24 cellular contexts compared by ENCODE assay signal in genomic region chr3:144259267-144259666, GRCh38.
DNase-seq lines count a peak whose midpoint lies in the region; ATAC-seq and TF ChIP-seq lines count a peak whose summit lies in the region.
"Had no signal": no experiment of that assay in that cellular context is flagged by ENCODE, and none has a peak within 500 bp of the region (broad histone marks: within the 10 kb centered on the region; RNA-seq: fewer than 3 reads in every experiment).

No MANE protein-coding gene starts in this region.

- H3K27me3 ChIP-seq in brain microvascular endothelial cell (replicated peaks), result no peaks in the 10 kb centered on the region
- H3K27me3 ChIP-seq: sigmoid colon had no signal

- H3K27ac Mint-ChIP-seq in activated CD4-positive, alpha-beta T cell treated with anti-CD3 and anti-CD28 coated beads for 36 hours, result no peak overlapping the region
- H3K27ac Mint-ChIP-seq: dendritic cell treated with granulocyte-macrophage colony-stimulating factor and Interleukin-4, amounts not matched to agents 40 ng/mL and 50 ng/mL, for 4 days; H9; natural killer cell had no signal

- TF ChIP-seq CTCF in brain microvascular endothelial cell (IDR thresholded peaks at IDR 0.05; ENCODE audit: low read depth, low read length, missing control alignments), result no peak

- POLR2A ChIA-PET in activated CD4-positive, alpha-beta T cell treated with anti-CD3 and anti-CD28 coated beads for 36 hours (lab: Charles Lee), result no interaction called here

- DNase-seq in NCI-H2107 treated with DMSO at 0.1 percent for 48 hours (lab: John Stamatoyannopoulos, UW; ENCODE audit: unreplicated experiment) (peak; percentile 15), NCI-H2107 (lab: John Stamatoyannopoulos, UW) (no peak), NCI-H69 (lab: John Stamatoyannopoulos, UW) (peak; percentile 49), brain microvascular endothelial cell (peak; percentile 4), renal cortical epithelial cell (ENCODE audit: low read depth) (peak; percentile 54)
- no peak for DNase-seq in stimulated activated naive CD8-positive, alpha-beta T cell treated with anti-CD3 and anti-CD28 coated beads, Interleukin-15, Interleukin-2, amounts not matched to agents 100 U/mL and 50 U/mL, for 24 hours
- no peak for DNase-seq in activated CD4-positive, alpha-beta T cell treated with anti-CD3 and anti-CD28 coated beads for 36 hours
- DNase-seq: activated effector memory CD4-positive, alpha-beta T cell treated with anti-CD3 and anti-CD28 coated beads, Interleukin-2, amount 50 U/mL, for 16 hours; H9; left ventricle myocardium superior; midbrain; MM.1S; natural killer cell; NCI-H146; NCI-H446 treated with DMSO at 0.1 percent for 48 hours; sigmoid colon; stimulated activated CD4-positive, alpha-beta T cell treated with anti-CD3 and anti-CD28 coated beads, Interleukin-15, amount 100 ng/mL, for 24 hours; T-helper 2 cell had no signal

- no peaks in the 10 kb centered on the region for H3K36me3 ChIP-seq in brain microvascular endothelial cell (replicated peaks)
- H3K36me3 ChIP-seq: BLaER1 treated with 17β-estradiol and CSF1 and Interleukin-3, amounts not matched to agents 10 nM and 100 nM; sigmoid colon had no signal

- H3K4me3 ChIP-seq in brain microvascular endothelial cell (ENCODE audit: low read depth, low read length), result no peak overlapping the region
- H3K4me3 ChIP-seq: BLaER1 treated with 17β-estradiol and CSF1 and Interleukin-3, amounts not matched to agents 10 nM and 100 nM; sigmoid colon; SK-N-MC had no signal

- no peak overlapping the region for H3K27ac ChIP-seq in brain microvascular endothelial cell
- H3K27ac ChIP-seq: BLaER1 treated with 17β-estradiol and CSF1 and Interleukin-3, amounts not matched to agents 10 nM and 100 nM; parathyroid adenoma; sigmoid colon; SK-N-MC; VCaP had no signal

- no peak overlapping the region for H3K4me3 Mint-ChIP-seq in activated CD4-positive, alpha-beta T cell treated with anti-CD3 and anti-CD28 coated beads for 36 hours
- H3K4me3 Mint-ChIP-seq: dendritic cell treated with granulocyte-macrophage colony-stimulating factor and Interleukin-4, amounts not matched to agents 40 ng/mL and 50 ng/mL, for 4 days; H9; natural killer cell had no signal

- no peaks in the 10 kb centered on the region for H3K4me1 Mint-ChIP-seq in activated CD4-positive, alpha-beta T cell treated with anti-CD3 and anti-CD28 coated beads for 36 hours
- H3K4me1 Mint-ChIP-seq: natural killer cell had no signal

- H3K36me3 Mint-ChIP-seq in activated CD4-positive, alpha-beta T cell treated with anti-CD3 and anti-CD28 coated beads for 36 hours (ENCODE audit: low read depth), result no peaks in the 10 kb centered on the region
- H3K36me3 Mint-ChIP-seq: natural killer cell had no signal

- in situ Hi-C loops in brain microvascular endothelial cell (cut with HindIII; ENCODE audit: low pct_ligation_motif_present, low sequenced_read_pairs), result no loop called here

- CTCF ChIA-PET in activated CD4-positive, alpha-beta T cell treated with anti-CD3 and anti-CD28 coated beads for 36 hours (lab: Charles Lee), result no interaction called here

- intact Hi-C loops in activated CD4-positive, alpha-beta T cell treated with anti-CD3 and anti-CD28 coated beads for 36 hours (cut with DNase I, micrococcal nuclease), result no loop called here

- no peaks in the 10 kb centered on the region for H3K9me3 Mint-ChIP-seq in activated CD4-positive, alpha-beta T cell treated with anti-CD3 and anti-CD28 coated beads for 36 hours (ENCODE audit: low read depth)
- H3K9me3 Mint-ChIP-seq: dendritic cell treated with granulocyte-macrophage colony-stimulating factor and Interleukin-4, amounts not matched to agents 40 ng/mL and 50 ng/mL, for 4 days; H9 had no signal

- H3K27me3 Mint-ChIP-seq in activated CD4-positive, alpha-beta T cell treated with anti-CD3 and anti-CD28 coated beads for 36 hours, result peaks cover 8% of the 10 kb centered on the region

- no peak for ATAC-seq in stimulated activated naive CD8-positive, alpha-beta T cell treated with anti-CD3 and anti-CD28 coated beads, Interleukin-15, Interleukin-2, amounts not matched to agents 100 U/mL and 50 U/mL, for 24 hours
- ATAC-seq in GM21526 (IDR thresholded peaks at IDR 0.05; ENCODE audit: low FRiP score, unreplicated experiment), result no peak
- ATAC-seq in activated CD4-positive, alpha-beta T cell treated with anti-CD3 and anti-CD28 coated beads for 36 hours, result no peak
- ATAC-seq: left ventricle myocardium superior, natural killer cell had no signal

Comparison
In these comparisons a context has a peak if more than half of its experiments do, and no peak if none do; other contexts are left out.
1. DNase-seq: peak in NCI-H2107 treated with DMSO at 0.1 percent for 48 hours (single experiment), NCI-H69 (single experiment), brain microvascular endothelial cell (single experiment) and renal cortical epithelial cell (single experiment); none in NCI-H2107 (single experiment), stimulated activated naive CD8-positive, alpha-beta T cell treated with anti-CD3 and anti-CD28 coated beads, Interleukin-15, Interleukin-2, amounts not matched to agents 100 U/mL and 50 U/mL, for 24 hours (single experiment) and activated CD4-positive, alpha-beta T cell treated with anti-CD3 and anti-CD28 coated beads for 36 hours (single experiment).